1 cellular context compared by ENCODE assay signal in genomic region chr1:112618114-112618720, GRCh38.
TF ChIP-seq lines count a peak whose summit lies in the region.

No MANE protein-coding gene starts in this region.

TF ChIP-seq in GM12878, 131 proteins besides CTCF, POLR2A, EP300 and RAD21 (continued from another document):
- TF ChIP-seq MAX (IDR thresholded peaks at IDR 0.05; ENCODE audit: low read depth, low read length), result no peak
- TF ChIP-seq MTA3 (IDR thresholded peaks at IDR 0.05; ENCODE audit: borderline replicate concordance, low read length), result 0 out of 2 replicates have a peak, but pooled peaks have one; percentile 11
- peak; percentile 34; the same call in 1 of the 2 replicates for TF ChIP-seq PML (IDR thresholded peaks at IDR 0.05; ENCODE audit: low read length)
- TF ChIP-seq GABPA (IDR thresholded peaks at IDR 0.05; ENCODE audit: low read depth), result 0 out of 2 replicates have a peak, but pooled peaks have one; percentile 31
- TF ChIP-seq NR2C1 (IDR thresholded peaks at IDR 0.05), result no peak
- 0 out of 2 replicates have a peak, but pooled peaks have one; percentile 3 for TF ChIP-seq ZBTB40 (IDR thresholded peaks at IDR 0.05; ENCODE audit: borderline replicate concordance)
- no peak for TF ChIP-seq IRF4 (IDR thresholded peaks at IDR 0.05; ENCODE audit: low read depth, low read length)
- TF ChIP-seq CREM (IDR thresholded peaks at IDR 0.05; ENCODE audit: low read depth), result peak; percentile 48; the same call in 1 of the 2 replicates
- TF ChIP-seq KLF5 (IDR thresholded peaks at IDR 0.05; ENCODE audit: partially characterized antibody), result no peak
- 0 out of 2 replicates have a peak, but pooled peaks have one; percentile 40 for TF ChIP-seq ATF2 (IDR thresholded peaks at IDR 0.05; ENCODE audit: low read length)
- peak; percentile 37; the same call in 1 of the 2 replicates for TF ChIP-seq FOXM1 (IDR thresholded peaks at IDR 0.05; ENCODE audit: low read depth, low read length)
- TF ChIP-seq E2F4 (IDR thresholded peaks at IDR 0.05; ENCODE audit: low read depth, low read length), result 0 out of 2 replicates have a peak, but pooled peaks have one; percentile 44
- no peak for TF ChIP-seq E2F8 (IDR thresholded peaks at IDR 0.05; ENCODE audit: low read depth, partially characterized antibody)
- peak; percentile 68 for TF ChIP-seq ZNF687 (IDR thresholded peaks at IDR 0.05)
- TF ChIP-seq SPI1 (IDR thresholded peaks at IDR 0.05; ENCODE audit: borderline replicate concordance, insufficient read depth, low read depth, low read length), result 0 out of 2 replicates have a peak, but pooled peaks have one; percentile 25
- no peak for TF ChIP-seq ZNF384 (IDR thresholded peaks at IDR 0.05; ENCODE audit: borderline replicate concordance, low read depth, low read length)
- no peak for TF ChIP-seq ZSCAN29 (IDR thresholded peaks at IDR 0.05)
- no peak for TF ChIP-seq ZNF622 (IDR thresholded peaks at IDR 0.05)
- TF ChIP-seq RUNX3 (IDR thresholded peaks at IDR 0.05; ENCODE audit: low read length), result 0 out of 2 replicates have a peak, but pooled peaks have one; percentile 33
- peak; percentile 32; the same call in 1 of the 2 replicates for TF ChIP-seq SREBF2 (IDR thresholded peaks at IDR 0.05; ENCODE audit: low read length)
- no peak for TF ChIP-seq IKZF1 (conservative IDR thresholded peaks at IDR 0.05)
- no peak for TF ChIP-seq FOXK2 (IDR thresholded peaks at IDR 0.05)
